ENCODE assay signal across 1 cellular context in the genomic region with DNA sequence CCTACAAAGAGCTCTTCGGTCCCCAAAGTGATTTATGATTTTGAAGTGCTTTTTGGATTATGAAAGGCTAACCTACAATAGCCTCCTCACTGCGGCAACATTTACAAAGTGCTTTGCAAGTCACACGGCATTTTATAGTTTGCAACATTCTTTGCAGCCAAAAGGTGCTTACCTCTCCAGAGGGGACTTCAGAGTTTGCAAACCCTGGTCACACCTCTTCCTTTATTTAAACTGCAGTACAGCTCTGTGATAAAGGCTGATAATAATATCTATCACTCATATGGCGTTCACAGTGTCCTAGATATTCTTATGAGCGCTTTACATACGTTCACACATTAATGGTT.
TF ChIP-seq lines count a peak whose summit lies in the region.

No MANE protein-coding gene starts in this region.

TF ChIP-seq in K562, 482 proteins besides CTCF, POLR2A, EP300 and RAD21:
- TF ChIP-seq CBFA2T2 (conservative IDR thresholded peaks at IDR 0.05) (no peak), MEIS2 (IDR thresholded peaks at IDR 0.05; ENCODE audit: partially characterized antibody) (peak; percentile 39), SRSF7 (optimal IDR thresholded peaks at IDR 0.05; ENCODE audit: low read depth, low read length) (no peak), ZNF584 (CRISPR knock-in tag; IDR thresholded peaks at IDR 0.05; ENCODE audit: low read depth) (no peak), NFRKB (IDR thresholded peaks at IDR 0.05; ENCODE audit: low read depth) (no peak), MECOM (CRISPR knock-in tag; IDR thresholded peaks at IDR 0.05) (no peak), PCBP1 (IDR thresholded peaks at IDR 0.05; ENCODE audit: low read depth, low read length, poor library complexity, severe bottlenecking) (no peak), USF1 (CRISPR knock-in tag; IDR thresholded peaks at IDR 0.05) (no peak), TEAD4 (IDR thresholded peaks at IDR 0.05; ENCODE audit: low read length) (0 out of 2 replicates have a peak, but pooled peaks have one; percentile 2), TEAD4 (CRISPR knock-in tag; IDR thresholded peaks at IDR 0.05; ENCODE audit: borderline replicate concordance) (no peak), L3MBTL2 (IDR thresholded peaks at IDR 0.05) (no peak)
- TF ChIP-seq, protein P1, sequence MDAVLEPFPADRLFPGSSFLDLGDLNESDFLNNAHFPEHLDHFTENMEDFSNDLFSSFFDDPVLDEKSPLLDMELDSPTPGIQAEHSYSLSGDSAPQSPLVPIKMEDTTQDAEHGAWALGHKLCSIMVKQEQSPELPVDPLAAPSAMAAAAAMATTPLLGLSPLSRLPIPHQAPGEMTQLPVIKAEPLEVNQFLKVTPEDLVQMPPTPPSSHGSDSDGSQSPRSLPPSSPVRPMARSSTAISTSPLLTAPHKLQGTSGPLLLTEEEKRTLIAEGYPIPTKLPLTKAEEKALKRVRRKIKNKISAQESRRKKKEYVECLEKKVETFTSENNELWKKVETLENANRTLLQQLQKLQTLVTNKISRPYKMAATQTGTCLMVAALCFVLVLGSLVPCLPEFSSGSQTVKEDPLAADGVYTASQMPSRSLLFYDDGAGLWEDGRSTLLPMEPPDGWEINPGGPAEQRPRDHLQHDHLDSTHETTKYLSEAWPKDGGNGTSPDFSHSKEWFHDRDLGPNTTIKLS (IDR thresholded peaks at IDR 0.05; ENCODE audit: borderline replicate concordance, low read depth): no peak
- TF ChIP-seq, protein P2, sequence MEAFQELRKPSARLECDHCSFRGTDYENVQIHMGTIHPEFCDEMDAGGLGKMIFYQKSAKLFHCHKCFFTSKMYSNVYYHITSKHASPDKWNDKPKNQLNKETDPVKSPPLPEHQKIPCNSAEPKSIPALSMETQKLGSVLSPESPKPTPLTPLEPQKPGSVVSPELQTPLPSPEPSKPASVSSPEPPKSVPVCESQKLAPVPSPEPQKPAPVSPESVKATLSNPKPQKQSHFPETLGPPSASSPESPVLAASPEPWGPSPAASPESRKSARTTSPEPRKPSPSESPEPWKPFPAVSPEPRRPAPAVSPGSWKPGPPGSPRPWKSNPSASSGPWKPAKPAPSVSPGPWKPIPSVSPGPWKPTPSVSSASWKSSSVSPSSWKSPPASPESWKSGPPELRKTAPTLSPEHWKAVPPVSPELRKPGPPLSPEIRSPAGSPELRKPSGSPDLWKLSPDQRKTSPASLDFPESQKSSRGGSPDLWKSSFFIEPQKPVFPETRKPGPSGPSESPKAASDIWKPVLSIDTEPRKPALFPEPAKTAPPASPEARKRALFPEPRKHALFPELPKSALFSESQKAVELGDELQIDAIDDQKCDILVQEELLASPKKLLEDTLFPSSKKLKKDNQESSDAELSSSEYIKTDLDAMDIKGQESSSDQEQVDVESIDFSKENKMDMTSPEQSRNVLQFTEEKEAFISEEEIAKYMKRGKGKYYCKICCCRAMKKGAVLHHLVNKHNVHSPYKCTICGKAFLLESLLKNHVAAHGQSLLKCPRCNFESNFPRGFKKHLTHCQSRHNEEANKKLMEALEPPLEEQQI (IDR thresholded peaks at IDR 0.05): no peak
